In genomic region chr6:45044086-45044485, GRCh38 we compare ENCODE assay signal across 19 cellular contexts.
"Had no signal": no experiment of that assay in that cellular context is flagged by ENCODE, and none has a peak within 500 bp of the region (broad histone marks: within the 10 kb centered on the region; RNA-seq: fewer than 3 reads in every experiment).

No MANE protein-coding gene starts in this region.

- H3K27me3 ChIP-seq: sigmoid colon, stomach had no signal

- H3K9me3 Mint-ChIP-seq: dendritic cell treated with granulocyte-macrophage colony-stimulating factor and Interleukin-4, amounts not matched to agents 40 ng/mL and 50 ng/mL, for 4 days; effector memory CD8-positive, alpha-beta T cell; WTC11 had no signal

- H3K36me3 Mint-ChIP-seq: brain, WTC11 had no signal

- DNase-seq: activated CD4-positive, alpha-beta memory T cell treated with anti-CD3 and anti-CD28 coated beads, Interleukin-2, amount 10 ng/mL, durations not matched to agents 7 days and 5 days; activated CD4-positive, alpha-beta T cell treated with anti-CD3 and anti-CD28 coated beads for 4 hours; activated gamma-delta T cell; activated naive CD8-positive, alpha-beta T cell treated with anti-CD3 and anti-CD28 coated beads for 36 hours; activated T-cell treated with anti-CD3 and anti-CD28 coated beads, Interleukin-2, amount 50 U/mL, for 48 hours; amygdala; effector memory CD8-positive, alpha-beta T cell; foreskin melanocyte; head of caudate nucleus; left colon; sigmoid colon; stimulated activated CD4-positive, alpha-beta T cell treated with anti-CD3 and anti-CD28 coated beads, Interleukin-1b, Interleukin-23, amount 100 ng/mL, for 48 hours; stomach; T-helper 1 cell had no signal

- H3K4me3 ChIP-seq: sigmoid colon, stomach, thoracic aorta had no signal

- H3K4me1 ChIP-seq: sigmoid colon, stomach had no signal

- H3K36me3 ChIP-seq: sigmoid colon, stomach, thoracic aorta had no signal

- H3K4me3 Mint-ChIP-seq: activated CD4-positive, alpha-beta memory T cell treated with anti-CD3 and anti-CD28 coated beads, Interleukin-2, amount 10 ng/mL, durations not matched to agents 7 days and 5 days; activated naive CD8-positive, alpha-beta T cell treated with anti-CD3 and anti-CD28 coated beads for 36 hours; brain; dendritic cell treated with granulocyte-macrophage colony-stimulating factor and Interleukin-4, amounts not matched to agents 40 ng/mL and 50 ng/mL, for 4 days; effector memory CD8-positive, alpha-beta T cell; neural crest cell; WTC11 had no signal

- H3K9me3 ChIP-seq: sigmoid colon, stomach, thoracic aorta had no signal

- H3K27ac ChIP-seq: sigmoid colon, stomach, thoracic aorta had no signal

- H3K27me3 Mint-ChIP-seq: activated CD4-positive, alpha-beta memory T cell treated with anti-CD3 and anti-CD28 coated beads, Interleukin-2, amount 10 ng/mL, durations not matched to agents 7 days and 5 days; activated naive CD8-positive, alpha-beta T cell treated with anti-CD3 and anti-CD28 coated beads for 36 hours; dendritic cell treated with granulocyte-macrophage colony-stimulating factor and Interleukin-4, amounts not matched to agents 40 ng/mL and 50 ng/mL, for 4 days; effector memory CD8-positive, alpha-beta T cell had no signal

- H3K27ac Mint-ChIP-seq: activated CD4-positive, alpha-beta memory T cell treated with anti-CD3 and anti-CD28 coated beads, Interleukin-2, amount 10 ng/mL, durations not matched to agents 7 days and 5 days; activated naive CD8-positive, alpha-beta T cell treated with anti-CD3 and anti-CD28 coated beads for 36 hours; brain; dendritic cell treated with granulocyte-macrophage colony-stimulating factor and Interleukin-4, amounts not matched to agents 40 ng/mL and 50 ng/mL, for 4 days; effector memory CD8-positive, alpha-beta T cell; WTC11 had no signal

- ATAC-seq: effector memory CD8-positive, alpha-beta T cell; left colon; WTC11 had no signal
